1 cellular context compared by ENCODE assay signal in genomic region chr19:39125554-39126311, GRCh38.
TF ChIP-seq lines count a peak whose summit lies in the region.

PAK4 (plus strand) TSS chr19:39125786; CDS start chr19:39169554, 43,768 bp downstream.

TF ChIP-seq in HepG2, 621 proteins besides CTCF, POLR2A, EP300 and RAD21 (continued from another document and continues in another):
- TF ChIP-seq CSRNP1 (CRISPR knock-in tag; IDR thresholded peaks at IDR 0.05) (peak; percentile 51; the same call in 1 of the 2 replicates), CHCHD3 (CRISPR knock-in tag; IDR thresholded peaks at IDR 0.05) (no peak), RFXAP (CRISPR knock-in tag; IDR thresholded peaks at IDR 0.05; ENCODE audit: borderline replicate concordance) (peak; percentile 30; the same call in 1 of the 2 replicates), TRIM22 (IDR thresholded peaks at IDR 0.05) (no peak), ZNF674 (CRISPR knock-in tag; IDR thresholded peaks at IDR 0.05; ENCODE audit: low read depth) (no peak), ZNF543 (CRISPR knock-in tag; IDR thresholded peaks at IDR 0.05) (no peak), ZNF724P (CRISPR knock-in tag; IDR thresholded peaks at IDR 0.05; ENCODE audit: borderline replicate concordance) (no peak), TFAP4 (IDR thresholded peaks at IDR 0.05; ENCODE audit: borderline replicate concordance, low read depth) (peak; percentile 20; the same call in 1 of the 2 replicates), NKX3-1 (CRISPR knock-in tag; IDR thresholded peaks at IDR 0.05) (peak; percentile 37; the same call in 1 of the 2 replicates), RFX3 (CRISPR knock-in tag; IDR thresholded peaks at IDR 0.05) (peak; percentile 94), RBFOX2 (IDR thresholded peaks at IDR 0.05; ENCODE audit: low read depth, low read length) (peak; percentile 95), KLF16 (CRISPR knock-in tag; IDR thresholded peaks at IDR 0.05) (peak; percentile 69 to 88; a peak in 3 of 4 replicates), MZF1 (CRISPR knock-in tag; IDR thresholded peaks at IDR 0.05; ENCODE audit: borderline replicate concordance) (no peak), ZNF772 (CRISPR knock-in tag; IDR thresholded peaks at IDR 0.05) (peak; percentile 33; the same call in 1 of the 2 replicates), GMEB1 (CRISPR knock-in tag; IDR thresholded peaks at IDR 0.05; ENCODE audit: borderline replicate concordance) (peak; percentile 70), BCLAF1 (IDR thresholded peaks at IDR 0.05) (no peak), TSC22D2 (CRISPR knock-in tag; IDR thresholded peaks at IDR 0.05; ENCODE audit: borderline replicate concordance) (no peak), ZNF644 (CRISPR knock-in tag; IDR thresholded peaks at IDR 0.05; ENCODE audit: low read depth) (no peak), ZNF670 (CRISPR knock-in tag; IDR thresholded peaks at IDR 0.05; ENCODE audit: borderline replicate concordance) (peak; percentile 58), ZNF180 (CRISPR knock-in tag; IDR thresholded peaks at IDR 0.05; ENCODE audit: borderline replicate concordance, low read depth) (no peak), CCAR2 (optimal IDR thresholded peaks at IDR 0.05; ENCODE audit: low read depth, low read length) (no peak), HCFC1 (IDR thresholded peaks at IDR 0.05; ENCODE audit: low read depth, low read length) (no peak; the same call in 1 of the 2 replicates), CHD2 (IDR thresholded peaks at IDR 0.05; ENCODE audit: low read depth, low read length) (no peak), ZFYVE20 (CRISPR knock-in tag; IDR thresholded peaks at IDR 0.05; ENCODE audit: borderline replicate concordance, low read depth) (no peak), RELA (CRISPR knock-in tag; IDR thresholded peaks at IDR 0.05) (peak; percentile 71), FOXO4 (CRISPR knock-in tag; conservative IDR thresholded peaks at IDR 0.05) (no peak), ERF (CRISPR knock-in tag; IDR thresholded peaks at IDR 0.05) (0 out of 2 replicates have a peak, but pooled peaks have one; percentile 59), ZNF710 (CRISPR knock-in tag; IDR thresholded peaks at IDR 0.05; ENCODE audit: borderline replicate concordance) (no peak), TAF1 (CRISPR knock-in tag; IDR thresholded peaks at IDR 0.05) (peak; percentile 97), SMAD3 (CRISPR knock-in tag; IDR thresholded peaks at IDR 0.05) (no peak), MLLT10 (CRISPR knock-in tag; IDR thresholded peaks at IDR 0.05) (no peak), SYNCRIP (IDR thresholded peaks at IDR 0.05; ENCODE audit: insufficient read depth, low read depth, low read length) (no peak), IRX3 (CRISPR knock-in tag; IDR thresholded peaks at IDR 0.05; ENCODE audit: borderline replicate concordance, low read depth) (peak; percentile 77; the same call in 1 of the 2 replicates), PAF1 (CRISPR knock-in tag; IDR thresholded peaks at IDR 0.05) (no peak), CREBL2 (CRISPR knock-in tag; IDR thresholded peaks at IDR 0.05; ENCODE audit: borderline replicate concordance) (no peak), ZNF589 (CRISPR knock-in tag; conservative IDR thresholded peaks at IDR 0.05) (no peak), SNAI1 (CRISPR knock-in tag; IDR thresholded peaks at IDR 0.05; ENCODE audit: borderline replicate concordance) (no peak), IKZF1 (IDR thresholded peaks at IDR 0.05) (no peak), ZNF224 (CRISPR knock-in tag; IDR thresholded peaks at IDR 0.05) (no peak), SUZ12 (IDR thresholded peaks at IDR 0.05; ENCODE audit: low read depth, low read length) (no peak), MTERF4 (CRISPR knock-in tag; IDR thresholded peaks at IDR 0.05) (0 out of 2 replicates have a peak, but pooled peaks have one; percentile 57), ZNF496 (CRISPR knock-in tag; IDR thresholded peaks at IDR 0.05; ENCODE audit: insufficient replicate concordance) (no peak), ZSCAN29 (CRISPR knock-in tag; conservative IDR thresholded peaks at IDR 0.05) (no peak), ZNF382 (CRISPR knock-in tag; IDR thresholded peaks at IDR 0.05; ENCODE audit: borderline replicate concordance) (no peak), RBM39 (IDR thresholded peaks at IDR 0.05; ENCODE audit: low read depth, low read length, poor library complexity, severe bottlenecking) (peak; percentile 42), SCMH1 (CRISPR knock-in tag; IDR thresholded peaks at IDR 0.05; ENCODE audit: borderline replicate concordance) (no peak), ZNF3 (CRISPR knock-in tag; IDR thresholded peaks at IDR 0.05) (no peak)
- TF ChIP-seq, protein P1, sequence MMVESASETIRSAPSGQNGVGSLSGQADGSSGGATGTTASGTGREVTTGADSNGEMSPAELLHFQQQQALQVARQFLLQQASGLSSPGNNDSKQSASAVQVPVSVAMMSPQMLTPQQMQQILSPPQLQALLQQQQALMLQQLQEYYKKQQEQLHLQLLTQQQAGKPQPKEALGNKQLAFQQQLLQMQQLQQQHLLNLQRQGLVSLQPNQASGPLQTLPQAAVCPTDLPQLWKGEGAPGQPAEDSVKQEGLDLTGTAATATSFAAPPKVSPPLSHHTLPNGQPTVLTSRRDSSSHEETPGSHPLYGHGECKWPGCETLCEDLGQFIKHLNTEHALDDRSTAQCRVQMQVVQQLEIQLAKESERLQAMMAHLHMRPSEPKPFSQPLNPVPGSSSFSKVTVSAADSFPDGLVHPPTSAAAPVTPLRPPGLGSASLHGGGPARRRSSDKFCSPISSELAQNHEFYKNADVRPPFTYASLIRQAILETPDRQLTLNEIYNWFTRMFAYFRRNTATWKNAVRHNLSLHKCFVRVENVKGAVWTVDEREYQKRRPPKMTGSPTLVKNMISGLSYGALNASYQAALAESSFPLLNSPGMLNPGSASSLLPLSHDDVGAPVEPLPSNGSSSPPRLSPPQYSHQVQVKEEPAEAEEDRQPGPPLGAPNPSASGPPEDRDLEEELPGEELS (CRISPR knock-in tag; IDR thresholded peaks at IDR 0.05), result no peak
- TF ChIP-seq, protein P2, sequence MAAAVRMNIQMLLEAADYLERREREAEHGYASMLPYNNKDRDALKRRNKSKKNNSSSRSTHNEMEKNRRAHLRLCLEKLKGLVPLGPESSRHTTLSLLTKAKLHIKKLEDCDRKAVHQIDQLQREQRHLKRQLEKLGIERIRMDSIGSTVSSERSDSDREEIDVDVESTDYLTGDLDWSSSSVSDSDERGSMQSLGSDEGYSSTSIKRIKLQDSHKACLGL (CRISPR knock-in tag; IDR thresholded peaks at IDR 0.05), result peak; percentile 59; the same call in 1 of the 2 replicates
- TF ChIP-seq, protein P3, sequence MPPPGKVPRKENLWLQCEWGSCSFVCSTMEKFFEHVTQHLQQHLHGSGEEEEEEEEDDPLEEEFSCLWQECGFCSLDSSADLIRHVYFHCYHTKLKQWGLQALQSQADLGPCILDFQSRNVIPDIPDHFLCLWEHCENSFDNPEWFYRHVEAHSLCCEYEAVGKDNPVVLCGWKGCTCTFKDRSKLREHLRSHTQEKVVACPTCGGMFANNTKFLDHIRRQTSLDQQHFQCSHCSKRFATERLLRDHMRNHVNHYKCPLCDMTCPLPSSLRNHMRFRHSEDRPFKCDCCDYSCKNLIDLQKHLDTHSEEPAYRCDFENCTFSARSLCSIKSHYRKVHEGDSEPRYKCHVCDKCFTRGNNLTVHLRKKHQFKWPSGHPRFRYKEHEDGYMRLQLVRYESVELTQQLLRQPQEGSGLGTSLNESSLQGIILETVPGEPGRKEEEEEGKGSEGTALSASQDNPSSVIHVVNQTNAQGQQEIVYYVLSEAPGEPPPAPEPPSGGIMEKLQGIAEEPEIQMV (CRISPR knock-in tag; IDR thresholded peaks at IDR 0.05; ENCODE audit: low read depth), result no peak
